Comparison of ENCODE assay signal across 31 cellular contexts in genomic region chr6:167696261-167696660, GRCh38.
"Had no signal": no experiment of that assay in that cellular context is flagged by ENCODE, and none has a peak within 500 bp of the region (broad histone marks: within the 10 kb centered on the region; RNA-seq: fewer than 3 reads in every experiment).

No MANE protein-coding gene starts in this region.

- DNase-seq: activated B cell treated with CpG ODN at 0.5 μM for 24 hours; activated CD4-positive, alpha-beta memory T cell treated with anti-CD3 and anti-CD28 coated beads, Interleukin-2, amount 10 ng/mL, durations not matched to agents 7 days and 5 days; activated CD4-positive, alpha-beta T cell treated with anti-CD3 and anti-CD28 coated beads for 1 hour; activated CD4-positive, alpha-beta T cell treated with anti-CD3 and anti-CD28 coated beads for 48 hours; activated CD8-positive, alpha-beta memory T cell treated with anti-CD3 and anti-CD28 coated beads for 24 hours; activated CD8-positive, alpha-beta memory T cell treated with anti-CD3 and anti-CD28 coated beads, Interleukin-2, amount 10 ng/mL, durations not matched to agents 7 days and 5 days; activated CD8-positive, alpha-beta memory T cell treated with anti-CD3 and anti-CD28 coated beads, Interleukin-2, amount 50 U/mL, for 48 hours; activated effector memory CD4-positive, alpha-beta T cell treated with Interleukin-2 at 50 U/mL for 16 hours; activated naive CD4-positive, alpha-beta T cell treated with anti-CD3 and anti-CD28 coated beads, Interleukin-2, amount 10 ng/mL, durations not matched to agents 7 days and 5 days; activated naive CD8-positive, alpha-beta T cell treated with anti-CD3 and anti-CD28 coated beads, Interleukin-2, amount 50 U/mL, for 24 hours; activated T-cell treated with anti-CD3 and anti-CD28 coated beads, Interleukin-2, amount 50 U/mL, for 48 hours; anterior cingulate cortex; brain microvascular endothelial cell; central memory CD4-positive, alpha-beta T cell; NCI-H1092 treated with DMSO at 0.1 percent for 48 hours; NCI-H1417; NCI-H146; NCI-H1930; NCI-H2081 treated with DMSO at 0.1 percent for 48 hours; NCI-H345; NK-92 treated with Interleukin-12 subunit alpha and Interleukin-12 subunit beta, amount 100 ng/mL, for 24 hours; PC-3; Peyer's patch; RPMI8226; SIG-M5; SW 1271; T-helper 1 cell; T-helper 2 cell; T-helper 9 cell had no signal

- H3K27ac ChIP-seq: brain microvascular endothelial cell, Peyer's patch, VCaP had no signal

- ATAC-seq: activated CD8-positive, alpha-beta memory T cell treated with anti-CD3 and anti-CD28 coated beads, Interleukin-2, amount 10 ng/mL, durations not matched to agents 7 days and 5 days; activated naive CD8-positive, alpha-beta T cell treated with anti-CD3 and anti-CD28 coated beads, Interleukin-2, amount 50 U/mL, for 24 hours; PC-3; Right ventricle myocardium inferior had no signal
